In genomic region chr7:18119985-18120384, GRCh38 we compare ENCODE assay signal across 12 cellular contexts.
DNase-seq lines count a peak whose midpoint lies in the region; ATAC-seq, FAIRE-seq and TF ChIP-seq lines count a peak whose summit lies in the region.
"Had no signal": no experiment of that assay in that cellular context is flagged by ENCODE, and none has a peak within 500 bp of the region (broad histone marks: within the 10 kb centered on the region; RNA-seq: fewer than 3 reads in every experiment).

No MANE protein-coding gene starts in this region.

- no peak for TF ChIP-seq EP300 in Ishikawa (IDR thresholded peaks at IDR 0.05; ENCODE audit: borderline replicate concordance)
- no peak for TF ChIP-seq EP300 in GM12878 (IDR thresholded peaks at IDR 0.05; ENCODE audit: borderline replicate concordance in 1 of 2, control insufficient read depth in 1 of 2, low read depth in 2 of 2, low read length in 2 of 2)
- TF ChIP-seq EP300 in sigmoid colon (IDR thresholded peaks at IDR 0.05) = no peak

- ATAC-seq in GM12878 (0 out of 3 replicates have a peak, but pooled peaks have one; percentile 22), GM21786 (IDR thresholded peaks at IDR 0.05; ENCODE audit: unreplicated experiment) (no peak)
- ATAC-seq: activated CD4-positive, CD25-positive, alpha-beta regulatory T cell treated with anti-CD3 and anti-CD28 coated beads, Interleukin-2, amount 50 U/mL, for 24 hours had no signal

- no peaks in the 10 kb centered on the region for H3K79me2 ChIP-seq in DOHH2 (ENCODE audit: control insufficient read depth, low read length)
- no peaks in the 10 kb centered on the region for H3K79me2 ChIP-seq in GM12878 (ENCODE audit: control insufficient read depth, insufficient read depth, low read length)

- no peaks in the 10 kb centered on the region for H3K4me1 ChIP-seq in DOHH2 (ENCODE audit: control insufficient read depth, low read length)
- no peaks in the 10 kb centered on the region for H3K4me1 ChIP-seq in GM12878 (ENCODE audit: control insufficient read depth, insufficient read depth, low read length)
- H3K4me1 ChIP-seq in sigmoid colon = peaks cover 0 to 3% (median 1%) of the 10 kb centered on the region in 4 donors

- peak; percentile 15 for TF ChIP-seq CTCF in DOHH2 (IDR thresholded peaks at IDR 0.05; ENCODE audit: low read depth, low read length, poor library complexity, severe bottlenecking)
- peak in 1 of 3 experiments; percentile 8; a peak in 1 of 6 replicates for TF ChIP-seq CTCF in GM12878 (IDR thresholded peaks at IDR 0.05 in 2 of 3, conservative IDR thresholded peaks at IDR 0.05 in 1 of 3; ENCODE audit: control insufficient read depth in 2 of 3, extremely low read depth in 1 of 3, insufficient read depth in 1 of 3, low read depth in 3 of 3, low read length in 3 of 3)
- TF ChIP-seq CTCF in sigmoid colon (IDR thresholded peaks at IDR 0.05) = no peak

- DNase-seq in GM12878 (ENCODE audit: low read depth, low spot score) = no peak
- DNase-seq in left kidney (ENCODE audit: low read depth, low spot score) = peak; percentile 60
- DNase-seq in GF-D8 (lab: John Stamatoyannopoulos, UW) = no peak
- DNase-seq in erythroblast (lab: John Stamatoyannopoulos, UW) = no peak
- no peak for DNase-seq in sigmoid colon
- DNase-seq: hippocampal formation, NCI-H446 treated with DMSO at 0.1 percent for 48 hours, nucleus accumbens had no signal

- SMC1A ChIA-PET in GM12878 (lab: Charles Lee; ENCODE audit: uncharacterized antibody, unreplicated experiment) = interaction anchor here (1.8 kb wide), 1 partner anchor 349 kb away, joined by 7 read pairs; no protein-coding TSS in a partner anchor

- in situ Hi-C loops in GM12878 (cut with MboI) = no loop called here

- H2AFZ ChIP-seq in GM12878 (ENCODE audit: control insufficient read depth, low read depth, low read length) = no peak overlapping the region

- no TSS peak for BruUV-seq in GM12878 (replicated peaks; lab: Mats Ljungman, UMichigan)

- no peaks in the 10 kb centered on the region for H3K9me2 ChIP-seq in DOHH2 (replicated peaks; ENCODE audit: control insufficient read depth, low read length)

- POLR2A ChIA-PET in GM12878 (lab: Charles Lee) = no interaction called here

- H3K27ac ChIP-seq in DOHH2 (ENCODE audit: low read depth, low read length) (no peak overlapping the region), GM12878 (ENCODE audit: control insufficient read depth, insufficient read depth) (no peak overlapping the region), sigmoid colon (no peak overlapping the region)

- H3F3A ChIP-seq in DOHH2 (ENCODE audit: control insufficient read depth, insufficient read depth) = no peaks in the 10 kb centered on the region

- H3K27me3 ChIP-seq in DOHH2 (ENCODE audit: control insufficient read depth, low read length) = no peaks in the 10 kb centered on the region; the same call in 1 of the 2 replicates
- no peaks in the 10 kb centered on the region for H3K27me3 ChIP-seq in GM12878 (replicated peaks in 1 of 2; ENCODE audit: control insufficient read depth in 2 of 2, insufficient read depth in 2 of 2, low read length in 1 of 2)
- no peaks in the 10 kb centered on the region for H3K27me3 ChIP-seq in sigmoid colon

- H3K4me2 ChIP-seq in DOHH2 (ENCODE audit: low read length) (no peak overlapping the region), GM12878 (ENCODE audit: control insufficient read depth, insufficient read depth) (no peak overlapping the region)

- H4K20me1 ChIP-seq in DOHH2 (ENCODE audit: control insufficient read depth, insufficient read depth, low read depth, low read length) (no peaks in the 10 kb centered on the region), GM12878 (ENCODE audit: control insufficient read depth, insufficient read depth) (no peaks in the 10 kb centered on the region)

- no peaks in the 10 kb centered on the region for H3K9me3 ChIP-seq in DOHH2 (ENCODE audit: control insufficient read depth, insufficient read depth, low read length)
- H3K9me3 ChIP-seq in GM12878 (replicated peaks; ENCODE audit: control insufficient read depth, insufficient read depth, low read length) = no peaks in the 10 kb centered on the region
- no peaks in the 10 kb centered on the region for H3K9me3 ChIP-seq in sigmoid colon

- H3K9ac ChIP-seq in GM12878 (ENCODE audit: control insufficient read depth, insufficient read depth, low read length) = no peak overlapping the region

- peak; percentile 56 for TF ChIP-seq RAD21 in Ishikawa (IDR thresholded peaks at IDR 0.05; ENCODE audit: low read depth)
- no peak for TF ChIP-seq RAD21 in GM12878 (IDR thresholded peaks at IDR 0.05; ENCODE audit: insufficient read depth, low read depth, low read length)

- RAD21 ChIA-PET in GM12878 (lab: Charles Lee; ENCODE audit: unreplicated experiment) = no interaction called here

- CTCF ChIA-PET in GM12878 (lab: Yijun Ruan, JAX) = interaction anchor here (3.8 kb wide), 1 partner anchor 350 kb away, joined by 13 read pairs; no protein-coding TSS in a partner anchor

- no peak for FAIRE-seq in GM12878 (lab: Jason Lieb, UNC)

- TF ChIP-seq POLR2A in GM12878 (IDR thresholded peaks at IDR 0.05; ENCODE audit: low read depth, low read length) = no peak
- no peak for TF ChIP-seq POLR2A in erythroblast (IDR thresholded peaks at IDR 0.05; ENCODE audit: low read length)
- TF ChIP-seq POLR2A in sigmoid colon (IDR thresholded peaks at IDR 0.05) = no peak

- no peak overlapping the region for H3K4me3 ChIP-seq in DOHH2 (ENCODE audit: low read length)
- no peak overlapping the region for H3K4me3 ChIP-seq in GM12878
- H3K4me3 ChIP-seq in sigmoid colon = no peak overlapping the region

- H3K36me3 ChIP-seq in DOHH2 (ENCODE audit: control insufficient read depth, low read length) (no peaks in the 10 kb centered on the region), GM12878 (ENCODE audit: control insufficient read depth in 2 of 2, insufficient read depth in 2 of 2, low read length in 1 of 2) (no peaks in the 10 kb centered on the region), sigmoid colon (no peaks in the 10 kb centered on the region)

- intact Hi-C loops in GM12878 (cut with micrococcal nuclease; ENCODE audit: unreplicated experiment) (no loop called here), sigmoid colon (cut with DNase I) (no loop called here)

TF ChIP-seq in Ishikawa, 13 proteins besides CTCF, POLR2A, EP300 and RAD21 (continues in another document):
- TF ChIP-seq EGR1 (IDR thresholded peaks at IDR 0.05) (no peak), TCF12 (IDR thresholded peaks at IDR 0.05; ENCODE audit: low read depth) (no peak), NFIC (IDR thresholded peaks at IDR 0.05) (no peak), CREB1 (IDR thresholded peaks at IDR 0.05; ENCODE audit: low read depth) (no peak), MAX (IDR thresholded peaks at IDR 0.05) (no peak), TAF1 (IDR thresholded peaks at IDR 0.05; ENCODE audit: low read depth) (no peak), TEAD4 (IDR thresholded peaks at IDR 0.05) (no peak), CEBPB (IDR thresholded peaks at IDR 0.05) (no peak), ZBTB7A (IDR thresholded peaks at IDR 0.05; ENCODE audit: low read depth) (no peak), USF1 (IDR thresholded peaks at IDR 0.05) (no peak), FOXM1 (IDR thresholded peaks at IDR 0.05; ENCODE audit: borderline replicate concordance, low read depth) (no peak), YY1 (IDR thresholded peaks at IDR 0.05; ENCODE audit: low read depth) (no peak)

TF ChIP-seq in GM12878, 131 proteins besides CTCF, POLR2A, EP300 and RAD21 (continues in another document):
- no peak for TF ChIP-seq ZBTB11 (CRISPR knock-in tag; IDR thresholded peaks at IDR 0.05)
- TF ChIP-seq WRNIP1 (IDR thresholded peaks at IDR 0.05; ENCODE audit: borderline replicate concordance, low read depth, low read length) = no peak
- no peak for TF ChIP-seq FOS (IDR thresholded peaks at IDR 0.05; ENCODE audit: borderline replicate concordance, extremely low read depth, insufficient read length)
- no peak for TF ChIP-seq ATF7 (IDR thresholded peaks at IDR 0.05; ENCODE audit: low read depth)
- TF ChIP-seq KLF5 (IDR thresholded peaks at IDR 0.05; ENCODE audit: partially characterized antibody) = no peak
- no peak for TF ChIP-seq NFYA (IDR thresholded peaks at IDR 0.05; ENCODE audit: borderline replicate concordance, low read depth, low read length)
- no peak for TF ChIP-seq SP1 (IDR thresholded peaks at IDR 0.05; ENCODE audit: low read depth, low read length)
- TF ChIP-seq DPF2 (IDR thresholded peaks at IDR 0.05) = no peak
- TF ChIP-seq RCOR1 (conservative IDR thresholded peaks at IDR 0.05; ENCODE audit: low read depth, low read length) = no peak
- no peak for TF ChIP-seq HDAC6 (IDR thresholded peaks at IDR 0.05; ENCODE audit: unreplicated experiment)
- TF ChIP-seq ZNF384 (IDR thresholded peaks at IDR 0.05; ENCODE audit: borderline replicate concordance, low read depth, low read length) = no peak
- TF ChIP-seq ASH2L (IDR thresholded peaks at IDR 0.05; ENCODE audit: borderline replicate concordance, low read depth) = no peak
- no peak for TF ChIP-seq CREB1 (IDR thresholded peaks at IDR 0.05; ENCODE audit: low read depth)
- no peak for TF ChIP-seq SPI1 (IDR thresholded peaks at IDR 0.05; ENCODE audit: borderline replicate concordance, insufficient read depth, low read depth, low read length)
- no peak for TF ChIP-seq CEBPB (IDR thresholded peaks at IDR 0.05; ENCODE audit: borderline replicate concordance in 1 of 2, low read depth in 2 of 2, low read length in 2 of 2)
- no peak for TF ChIP-seq TBL1XR1 (IDR thresholded peaks at IDR 0.05; ENCODE audit: low read depth, low read length)
